1 cellular context compared by ENCODE assay signal in the genomic region with DNA sequence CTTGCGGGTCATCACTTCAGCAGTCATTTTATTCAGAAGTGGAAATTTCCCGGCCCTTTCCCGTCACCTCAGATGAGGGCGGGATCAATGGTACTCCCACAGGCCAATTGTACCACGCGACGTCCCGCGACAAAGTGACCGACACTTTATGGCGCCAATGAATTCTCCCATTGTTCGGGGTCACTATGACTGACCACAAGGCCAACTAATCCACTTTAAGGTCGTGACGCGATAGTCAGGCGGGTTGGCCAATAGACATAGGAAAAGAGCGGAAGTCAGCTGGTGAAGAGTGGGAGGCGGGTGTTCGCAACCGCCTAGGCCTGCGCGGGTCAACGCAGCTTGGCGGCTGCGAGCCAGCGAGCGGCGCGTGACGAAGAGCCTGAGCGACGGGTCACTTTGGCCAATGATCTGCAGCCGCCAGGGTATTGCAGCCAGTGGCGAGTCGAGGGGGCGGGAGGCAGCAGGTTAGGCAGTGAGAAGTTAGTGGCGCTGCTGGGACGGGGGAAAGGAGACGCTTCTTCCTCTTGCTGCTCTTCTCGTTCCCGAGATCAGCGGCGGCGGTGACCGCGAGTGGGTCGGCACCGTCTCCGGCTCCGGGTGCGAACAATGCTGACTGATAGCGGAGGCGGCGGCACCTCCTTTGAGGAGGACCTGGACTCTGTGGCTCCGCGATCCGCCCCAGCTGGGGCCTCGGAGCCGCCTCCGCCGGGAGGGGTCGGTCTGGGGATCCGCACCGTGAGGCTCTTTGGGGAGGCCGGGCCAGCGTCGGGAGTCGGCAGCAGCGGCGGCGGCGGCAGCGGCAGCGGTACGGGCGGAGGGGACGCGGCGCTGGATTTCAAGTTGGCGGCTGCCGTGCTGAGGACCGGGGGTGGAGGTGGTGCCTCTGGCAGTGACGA.
TF ChIP-seq lines count a peak whose summit lies in the region.

Gene ANKHD1, plus strand, starts transcription at position 472 of the 896 bp plus-strand sequence. Its CDS starts 135 bp downstream, at position 607.

TF ChIP-seq in GM12878, 131 proteins besides CTCF, POLR2A, EP300 and RAD21 (continued from another document):
- TF ChIP-seq, protein P1, sequence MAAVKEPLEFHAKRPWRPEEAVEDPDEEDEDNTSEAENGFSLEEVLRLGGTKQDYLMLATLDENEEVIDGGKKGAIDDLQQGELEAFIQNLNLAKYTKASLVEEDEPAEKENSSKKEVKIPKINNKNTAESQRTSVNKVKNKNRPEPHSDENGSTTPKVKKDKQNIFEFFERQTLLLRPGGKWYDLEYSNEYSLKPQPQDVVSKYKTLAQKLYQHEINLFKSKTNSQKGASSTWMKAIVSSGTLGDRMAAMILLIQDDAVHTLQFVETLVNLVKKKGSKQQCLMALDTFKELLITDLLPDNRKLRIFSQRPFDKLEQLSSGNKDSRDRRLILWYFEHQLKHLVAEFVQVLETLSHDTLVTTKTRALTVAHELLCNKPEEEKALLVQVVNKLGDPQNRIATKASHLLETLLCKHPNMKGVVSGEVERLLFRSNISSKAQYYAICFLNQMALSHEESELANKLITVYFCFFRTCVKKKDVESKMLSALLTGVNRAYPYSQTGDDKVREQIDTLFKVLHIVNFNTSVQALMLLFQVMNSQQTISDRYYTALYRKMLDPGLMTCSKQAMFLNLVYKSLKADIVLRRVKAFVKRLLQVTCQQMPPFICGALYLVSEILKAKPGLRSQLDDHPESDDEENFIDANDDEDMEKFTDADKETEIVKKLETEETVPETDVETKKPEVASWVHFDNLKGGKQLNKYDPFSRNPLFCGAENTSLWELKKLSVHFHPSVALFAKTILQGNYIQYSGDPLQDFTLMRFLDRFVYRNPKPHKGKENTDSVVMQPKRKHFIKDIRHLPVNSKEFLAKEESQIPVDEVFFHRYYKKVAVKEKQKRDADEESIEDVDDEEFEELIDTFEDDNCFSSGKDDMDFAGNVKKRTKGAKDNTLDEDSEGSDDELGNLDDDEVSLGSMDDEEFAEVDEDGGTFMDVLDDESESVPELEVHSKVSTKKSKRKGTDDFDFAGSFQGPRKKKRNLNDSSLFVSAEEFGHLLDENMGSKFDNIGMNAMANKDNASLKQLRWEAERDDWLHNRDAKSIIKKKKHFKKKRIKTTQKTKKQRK (IDR thresholded peaks at IDR 0.05; ENCODE audit: low read depth, low read length): peak; percentile 99
- TF ChIP-seq GABPA (IDR thresholded peaks at IDR 0.05; ENCODE audit: low read depth) (peak; percentile 96), BHLHE40 (IDR thresholded peaks at IDR 0.05; ENCODE audit: borderline replicate concordance in 1 of 2, low read depth in 2 of 2, low read length in 1 of 2) (peak; percentile 96 to 99), IRF4 (IDR thresholded peaks at IDR 0.05; ENCODE audit: low read depth, low read length) (no peak), ZNF687 (IDR thresholded peaks at IDR 0.05) (no peak), SUZ12 (IDR thresholded peaks at IDR 0.05; ENCODE audit: unreplicated experiment) (no peak), YBX1 (IDR thresholded peaks at IDR 0.05) (no peak), MTA3 (IDR thresholded peaks at IDR 0.05; ENCODE audit: borderline replicate concordance, low read length) (no peak), YY1 (IDR thresholded peaks at IDR 0.05; ENCODE audit: low read depth, low read length) (0 out of 2 replicates have a peak, but pooled peaks have one; percentile 36), TARDBP (IDR thresholded peaks at IDR 0.05; ENCODE audit: borderline replicate concordance) (0 out of 2 replicates have a peak, but pooled peaks have one; percentile 24), WRNIP1 (IDR thresholded peaks at IDR 0.05; ENCODE audit: borderline replicate concordance, low read depth, low read length) (no peak), CEBPB (IDR thresholded peaks at IDR 0.05; ENCODE audit: borderline replicate concordance in 1 of 2, low read depth in 2 of 2, low read length in 2 of 2) (no peak), JUNB (IDR thresholded peaks at IDR 0.05) (no peak), SRF (IDR thresholded peaks at IDR 0.05; ENCODE audit: low read depth in 2 of 2, low read length in 2 of 2) (no peak), RUNX3 (IDR thresholded peaks at IDR 0.05; ENCODE audit: low read length) (peak; percentile 45), CREB1 (IDR thresholded peaks at IDR 0.05; ENCODE audit: low read depth) (peak; percentile 97), NBN (IDR thresholded peaks at IDR 0.05) (peak; percentile 85), MLLT1 (IDR thresholded peaks at IDR 0.05) (peak; percentile 58; the same call in 1 of the 2 replicates), CHD1 (IDR thresholded peaks at IDR 0.05; ENCODE audit: low read depth, low read length) (no peak), ZSCAN29 (IDR thresholded peaks at IDR 0.05) (no peak), IKZF1 (conservative IDR thresholded peaks at IDR 0.05) (peak; percentile 49), KAT2A (conservative IDR thresholded peaks at IDR 0.05; ENCODE audit: control insufficient read depth, low read depth, low read length) (no peak), RBBP5 (conservative IDR thresholded peaks at IDR 0.05) (peak; percentile 62; the same call in 1 of the 2 replicates), STAT3 (IDR thresholded peaks at IDR 0.05; ENCODE audit: low read depth, low read length) (no peak), POLR2AphosphoS2 (IDR thresholded peaks at IDR 0.05; ENCODE audit: low read depth, low read length) (no peak), TBL1XR1 (IDR thresholded peaks at IDR 0.05; ENCODE audit: low read depth, low read length) (no peak), SREBF2 (IDR thresholded peaks at IDR 0.05; ENCODE audit: low read length) (peak; percentile 62; the same call in 1 of the 2 replicates), NFXL1 (IDR thresholded peaks at IDR 0.05; ENCODE audit: borderline replicate concordance) (no peak), DPF2 (IDR thresholded peaks at IDR 0.05) (peak; percentile 100), NFIC (IDR thresholded peaks at IDR 0.05; ENCODE audit: low read depth, low read length) (no peak; the same call in 1 of the 2 replicates), SIX5 (IDR thresholded peaks at IDR 0.05; ENCODE audit: low read depth, low read length, severe bottlenecking) (peak; percentile 11), IKZF2 (IDR thresholded peaks at IDR 0.05) (peak in 1 of 2 experiments; percentile 68; a peak in 1 of 4 replicates), RAD51 (IDR thresholded peaks at IDR 0.05) (peak; percentile 95), HDGF (IDR thresholded peaks at IDR 0.05) (no peak; the same call in none of the 2 replicates), STAT1 (conservative IDR thresholded peaks at IDR 0.05) (no peak), JUND (IDR thresholded peaks at IDR 0.05; ENCODE audit: low read depth, low read length) (no peak)
- TF ChIP-seq, protein P2, sequence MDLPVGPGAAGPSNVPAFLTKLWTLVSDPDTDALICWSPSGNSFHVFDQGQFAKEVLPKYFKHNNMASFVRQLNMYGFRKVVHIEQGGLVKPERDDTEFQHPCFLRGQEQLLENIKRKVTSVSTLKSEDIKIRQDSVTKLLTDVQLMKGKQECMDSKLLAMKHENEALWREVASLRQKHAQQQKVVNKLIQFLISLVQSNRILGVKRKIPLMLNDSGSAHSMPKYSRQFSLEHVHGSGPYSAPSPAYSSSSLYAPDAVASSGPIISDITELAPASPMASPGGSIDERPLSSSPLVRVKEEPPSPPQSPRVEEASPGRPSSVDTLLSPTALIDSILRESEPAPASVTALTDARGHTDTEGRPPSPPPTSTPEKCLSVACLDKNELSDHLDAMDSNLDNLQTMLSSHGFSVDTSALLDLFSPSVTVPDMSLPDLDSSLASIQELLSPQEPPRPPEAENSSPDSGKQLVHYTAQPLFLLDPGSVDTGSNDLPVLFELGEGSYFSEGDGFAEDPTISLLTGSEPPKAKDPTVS (IDR thresholded peaks at IDR 0.05; ENCODE audit: low read depth, low read length): no peak
